In the genomic region with DNA sequence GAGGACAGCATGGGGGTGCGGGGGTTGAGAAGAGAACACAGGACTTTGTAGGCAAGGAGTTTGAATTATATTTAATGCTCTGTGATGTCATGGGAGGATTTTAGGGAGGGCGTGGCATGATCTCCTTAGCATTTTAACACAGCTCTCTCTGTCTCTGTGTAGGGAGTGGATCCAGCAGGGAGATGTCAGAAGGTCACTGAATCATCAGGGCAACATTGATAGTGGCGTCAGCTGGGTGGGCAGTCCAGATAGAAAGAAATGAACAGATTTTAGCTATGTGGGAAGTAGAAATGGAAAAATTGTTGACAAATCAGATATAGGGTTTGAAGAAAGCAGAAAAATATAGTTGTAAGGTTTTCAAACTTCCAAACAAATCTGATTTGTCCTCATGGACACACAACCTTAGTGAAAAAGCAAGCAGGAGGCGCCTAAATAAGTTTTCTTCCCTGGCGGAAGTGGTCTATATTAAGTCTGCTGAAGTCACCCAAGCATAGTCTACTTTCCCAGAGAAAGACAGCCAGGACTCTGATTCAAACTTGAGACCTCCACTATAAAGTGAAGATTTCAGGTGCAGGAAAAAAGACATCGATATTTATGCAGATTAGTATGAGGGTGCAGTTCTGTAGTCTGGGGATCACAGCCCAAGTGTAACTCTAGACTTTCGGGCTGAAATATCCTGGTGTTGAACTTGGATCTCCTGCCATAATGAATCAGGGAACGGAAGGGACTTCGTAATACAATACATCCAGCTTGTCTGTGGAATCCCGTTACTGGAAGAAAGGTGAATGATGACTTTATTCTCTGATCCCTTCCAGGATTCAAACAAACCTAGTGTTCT, we compare ENCODE assay signal across 2 cellular contexts.
TF ChIP-seq lines count a peak whose summit lies in the region.

No MANE protein-coding gene starts in this region.

TF ChIP-seq in HEK293, 187 proteins besides CTCF, POLR2A, EP300 and RAD21:
- TF ChIP-seq KLF9 (tag by site-specific recombination; IDR thresholded peaks at IDR 0.05; ENCODE audit: low read depth) (peak; percentile 25; the same call in 1 of the 2 replicates), GLI2 (tag by site-specific recombination; IDR thresholded peaks at IDR 0.05; ENCODE audit: borderline replicate concordance, low read depth) (no peak)

TF ChIP-seq in K562, 482 proteins besides CTCF, POLR2A, EP300 and RAD21:
- no peak for TF ChIP-seq BRD9 (IDR thresholded peaks at IDR 0.05; ENCODE audit: low read depth, partially characterized antibody)
- TF ChIP-seq NFIC (IDR thresholded peaks at IDR 0.05), result 0 out of 2 replicates have a peak, but pooled peaks have one; percentile 8
- peak; percentile 50 for TF ChIP-seq TCF3 (CRISPR knock-in tag; IDR thresholded peaks at IDR 0.05)
- TF ChIP-seq SMARCE1 (IDR thresholded peaks at IDR 0.05), result peak; percentile 44; the same call in 1 of the 2 replicates
- TF ChIP-seq NCOR1 (IDR thresholded peaks at IDR 0.05), result 0 out of 2 replicates have a peak, but pooled peaks have one; percentile 14
- peak in 1 of 2 experiments; percentile 48; a peak in 1 of 4 replicates for TF ChIP-seq HDAC1 (IDR thresholded peaks at IDR 0.05)
- TF ChIP-seq RCOR1 (IDR thresholded peaks at IDR 0.05; ENCODE audit: borderline replicate concordance in 1 of 2, low read depth in 2 of 2, low read length in 2 of 2), result peak; percentile 53 to 84; a peak in 3 of 4 replicates
- TF ChIP-seq MAZ (CRISPR knock-in tag; conservative IDR thresholded peaks at IDR 0.05 in 1 of 2, IDR thresholded peaks at IDR 0.05 in 1 of 2), result no peak
- TF ChIP-seq ATF1 (CRISPR knock-in tag; IDR thresholded peaks at IDR 0.05), result no peak
- 0 out of 2 replicates have a peak, but pooled peaks have one; percentile 14 for TF ChIP-seq ATF1 (tag; IDR thresholded peaks at IDR 0.05)
- TF ChIP-seq DPF2 (IDR thresholded peaks at IDR 0.05), result 0 out of 2 replicates have a peak, but pooled peaks have one; percentile 28
- no peak for TF ChIP-seq SRSF3 (IDR thresholded peaks at IDR 0.05; ENCODE audit: insufficient read depth, low read length)
- peak; percentile 80 for TF ChIP-seq CBFA2T3 (IDR thresholded peaks at IDR 0.05)
- no peak for TF ChIP-seq XRCC5 (IDR thresholded peaks at IDR 0.05; ENCODE audit: low read depth, low read length)
- 0 out of 4 replicates have a peak, but pooled peaks of 1 of the 2 experiments have one; percentile 16 for TF ChIP-seq TBL1XR1 (IDR thresholded peaks at IDR 0.05; ENCODE audit: low read length in 2 of 2)
- peak; percentile 83 to 89 for TF ChIP-seq KDM1A (IDR thresholded peaks at IDR 0.05)
- TF ChIP-seq KHSRP (IDR thresholded peaks at IDR 0.05), result no peak
- peak; percentile 31; the same call in 1 of the 2 replicates for TF ChIP-seq CREM (IDR thresholded peaks at IDR 0.05; ENCODE audit: low read depth)
- TF ChIP-seq, protein P1, sequence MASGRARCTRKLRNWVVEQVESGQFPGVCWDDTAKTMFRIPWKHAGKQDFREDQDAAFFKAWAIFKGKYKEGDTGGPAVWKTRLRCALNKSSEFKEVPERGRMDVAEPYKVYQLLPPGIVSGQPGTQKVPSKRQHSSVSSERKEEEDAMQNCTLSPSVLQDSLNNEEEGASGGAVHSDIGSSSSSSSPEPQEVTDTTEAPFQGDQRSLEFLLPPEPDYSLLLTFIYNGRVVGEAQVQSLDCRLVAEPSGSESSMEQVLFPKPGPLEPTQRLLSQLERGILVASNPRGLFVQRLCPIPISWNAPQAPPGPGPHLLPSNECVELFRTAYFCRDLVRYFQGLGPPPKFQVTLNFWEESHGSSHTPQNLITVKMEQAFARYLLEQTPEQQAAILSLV (tag; IDR thresholded peaks at IDR 0.05), result no peak
- TF ChIP-seq FOSL1 (tag; conservative IDR thresholded peaks at IDR 0.05), result peak; percentile 53; the same call in 1 of the 2 replicates
- no peak for TF ChIP-seq FOXP1 (CRISPR knock-in tag; IDR thresholded peaks at IDR 0.05)
- peak; percentile 22 for TF ChIP-seq DACH1 (IDR thresholded peaks at IDR 0.05; ENCODE audit: partially characterized antibody)
- peak; percentile 35; the same call in 1 of the 2 replicates for TF ChIP-seq TAL1 (IDR thresholded peaks at IDR 0.05)
- TF ChIP-seq, protein P2, sequence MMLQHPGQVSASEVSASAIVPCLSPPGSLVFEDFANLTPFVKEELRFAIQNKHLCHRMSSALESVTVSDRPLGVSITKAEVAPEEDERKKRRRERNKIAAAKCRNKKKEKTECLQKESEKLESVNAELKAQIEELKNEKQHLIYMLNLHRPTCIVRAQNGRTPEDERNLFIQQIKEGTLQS (IDR thresholded peaks at IDR 0.05), result 0 out of 2 replicates have a peak, but pooled peaks have one; percentile 12
- TF ChIP-seq, protein P2 (CRISPR knock-in tag; conservative IDR thresholded peaks at IDR 0.05), result no peak
- peak; percentile 60; the same call in 1 of the 2 replicates for TF ChIP-seq JUND (IDR thresholded peaks at IDR 0.05; ENCODE audit: borderline replicate concordance, low read depth, low read length)
- TF ChIP-seq JUND (tag; IDR thresholded peaks at IDR 0.05; ENCODE audit: borderline replicate concordance, low read depth, low read length), result peak; percentile 45; the same call in 1 of the 3 replicates
- TF ChIP-seq ARID1B (IDR thresholded peaks at IDR 0.05), result peak; percentile 52
- TF ChIP-seq CBFA2T2 (conservative IDR thresholded peaks at IDR 0.05), result peak; percentile 60
TF ChIP-seq in K562: peak in this region for 19.
